28 cellular contexts compared by ENCODE assay signal in genomic region chr22:50313021-50313420, GRCh38.
"Had no signal": no experiment of that assay in that cellular context is flagged by ENCODE, and none has a peak within 500 bp of the region (broad histone marks: within the 10 kb centered on the region; RNA-seq: fewer than 3 reads in every experiment).

No MANE protein-coding gene starts in this region.

- H3K9me3 Mint-ChIP-seq: activated T-cell treated with anti-CD3 and anti-CD28 coated beads, Interleukin-2, amount 50 U/mL, for 4 hours; activated T-helper 17 cell treated with anti-CD3 and anti-CD28 coated beads, Interleukin-2, amount 50 U/mL, for 72 hours; endodermal cell; natural killer cell treated with Interleukin-12 subunit alpha and Interleukin-12 subunit beta and Interleukin-15 and Interleukin-18, amount 100 ng/mL, for 72 hours; stimulated activated memory B cell treated with anti-CD40 and anti-IgM and Interleukin-4, amounts not matched to agents 10 μg/mL and 1 μg/mL and 100 μg/mL, for 72 hours; stimulated activated naive CD8-positive, alpha-beta T cell treated with anti-CD3 and anti-CD28 coated beads, Interleukin-15, amount 100 ng/mL, for 72 hours; type B pancreatic cell had no signal

- H3K4me1 ChIP-seq: foreskin keratinocyte had no signal

- H3K27ac ChIP-seq: breast epithelium, esophagus muscularis mucosa, foreskin keratinocyte, left ventricle myocardium inferior, right lobe of liver, uterus, WERI-Rb-1 had no signal

- H3K4me3 ChIP-seq: breast epithelium, esophagus muscularis mucosa, heart right ventricle, left ventricle myocardium inferior, mucosa of descending colon, right lobe of liver, skin epidermis, uterus had no signal

- H3K27me3 Mint-ChIP-seq: activated T-helper 17 cell treated with anti-CD3 and anti-CD28 coated beads, Interleukin-2, amount 50 U/mL, for 72 hours; stimulated activated memory B cell treated with anti-CD40 and anti-IgM and Interleukin-4, amounts not matched to agents 10 μg/mL and 1 μg/mL and 100 μg/mL, for 72 hours; type B pancreatic cell had no signal

- H3K9me3 ChIP-seq: breast epithelium, esophagus muscularis mucosa, heart right ventricle, left ventricle myocardium inferior, mucosa of descending colon, right lobe of liver, uterus had no signal

- DNase-seq: activated CD4-positive, alpha-beta T cell treated with anti-CD3 and anti-CD28 coated beads for 48 hours; activated CD4-positive, alpha-beta T cell treated with anti-CD3 and anti-CD28 coated beads, Interleukin-2, amount 50 U/mL, for 48 hours; activated gamma-delta T cell treated with Interleukin-2 at 50 U/mL for 16 hours; activated naive CD4-positive, alpha-beta T cell treated with anti-CD3 and anti-CD28 coated beads, Interleukin-2, amount 50 U/mL, for 16 hours; activated T-cell treated with anti-CD3 and anti-CD28 coated beads, Interleukin-2, amount 50 U/mL, for 4 hours; central memory CD4-positive, alpha-beta T cell; endodermal cell; foreskin keratinocyte; heart right ventricle; left ventricle myocardium inferior; stimulated activated CD4-positive, alpha-beta T cell treated with anti-CD3 and anti-CD28 coated beads, Interleukin-12 subunit alpha, Interleukin-12 subunit beta, amount 100 ng/mL, for 4 hours; stimulated activated CD4-positive, alpha-beta T cell treated with anti-CD3 and anti-CD28 coated beads, Interleukin-4, amount 100 ng/mL, for 4 hours; stimulated activated CD8-positive, alpha-beta memory T cell treated with anti-CD3 and anti-CD28 coated beads, Interleukin-4, amount 100 ng/mL, for 48 hours; stimulated activated naive CD8-positive, alpha-beta T cell treated with anti-CD3 and anti-CD28 coated beads, Interleukin-15, amount 100 ng/mL, for 72 hours; substantia nigra; T1000; WERI-Rb-1 had no signal

- H3K36me3 Mint-ChIP-seq: natural killer cell treated with Interleukin-12 subunit alpha and Interleukin-12 subunit beta and Interleukin-15 and Interleukin-18, amount 100 ng/mL, for 72 hours; stimulated activated memory B cell treated with anti-CD40 and anti-IgM and Interleukin-4, amounts not matched to agents 10 μg/mL and 1 μg/mL and 100 μg/mL, for 72 hours; type B pancreatic cell had no signal

- H3K36me3 ChIP-seq: breast epithelium, heart right ventricle, left ventricle myocardium inferior, right lobe of liver, uterus, WERI-Rb-1 had no signal

- H3K27me3 ChIP-seq: breast epithelium, esophagus muscularis mucosa, foreskin keratinocyte, heart right ventricle, right lobe of liver, uterus had no signal

- H3K4me3 Mint-ChIP-seq: endodermal cell, type B pancreatic cell had no signal

- H3K27ac Mint-ChIP-seq: endodermal cell, progenitor cell of endocrine pancreas, type B pancreatic cell had no signal
